ENCODE assay signal across 13 cellular contexts in genomic region chr2:159073256-159073655, GRCh38.
DNase-seq lines count a peak whose midpoint lies in the region; ATAC-seq and TF ChIP-seq lines count a peak whose summit lies in the region.
"Had no signal": no experiment of that assay in that cellular context is flagged by ENCODE, and none has a peak within 500 bp of the region (broad histone marks: within the 10 kb centered on the region; RNA-seq: fewer than 3 reads in every experiment).

No MANE protein-coding gene starts in this region.

- no peaks in the 10 kb centered on the region for H3K27me3 ChIP-seq in esophagus squamous epithelium
- no peaks in the 10 kb centered on the region for H3K27me3 ChIP-seq in right atrium auricular region

- no peak overlapping the region for H3K4me3 ChIP-seq in esophagus squamous epithelium
- no peak overlapping the region for H3K4me3 ChIP-seq in right atrium auricular region
- H3K4me3 ChIP-seq: skin epidermis had no signal

- H3K4me1 ChIP-seq in esophagus squamous epithelium (peaks cover 12 to 90% (median 20%) of the 10 kb centered on the region in 3 donors), right atrium auricular region (peaks cover 0 to 58% of the 10 kb centered on the region in 2 donors)

- WGBS in esophagus squamous epithelium, 2 donors: 32 to 47% methylated on average over 2 of the region's 2 CpGs

- H3K36me3 ChIP-seq in esophagus squamous epithelium (no peaks in the 10 kb centered on the region), right atrium auricular region (no peaks in the 10 kb centered on the region)

- intact Hi-C loops in esophagus squamous epithelium (cut with DNase I): no loop called here

- DNase-seq in EL (peak; percentile 47), amniotic epithelial cell (ENCODE audit: low read depth) (peak; percentile 59), esophagus squamous epithelium (lab: John Stamatoyannopoulos, UW) (no peak), omental fat pad (ENCODE audit: low spot score) (no peak), RKO (ENCODE audit: low spot score) (no peak), right atrium auricular region (ENCODE audit: low spot score) (no peak), NCI-H524 (lab: John Stamatoyannopoulos, UW) (no peak)
- DNase-seq: activated CD4-positive, CD25-positive, alpha-beta regulatory T cell treated with anti-CD3 and anti-CD28 coated beads, Interleukin-2, amount 50 U/mL, for 72 hours; NCI-H1417 treated with DMSO at 0.1 percent for 48 hours; NCI-H510A treated with DMSO at 0.1 percent for 48 hours; T-helper 17 cell had no signal

- ATAC-seq in omental fat pad (ENCODE audit: low FRiP score): peak; percentile 27
- no peak for ATAC-seq in HG03097 (IDR thresholded peaks at IDR 0.05; ENCODE audit: low FRiP score, unreplicated experiment)
- ATAC-seq: T-helper 17 cell had no signal

- TF ChIP-seq POLR2A in esophagus squamous epithelium (IDR thresholded peaks at IDR 0.05): no peak

- TF ChIP-seq CTCF in esophagus squamous epithelium (IDR thresholded peaks at IDR 0.05) (no peak), omental fat pad (IDR thresholded peaks at IDR 0.05) (no peak), right atrium auricular region (IDR thresholded peaks at IDR 0.05) (no peak)

- H3K9me3 ChIP-seq in esophagus squamous epithelium (no peaks in the 10 kb centered on the region), right atrium auricular region (no peaks in the 10 kb centered on the region)

- peak overlapping the region; percentile 63 to 86 (median 72) for H3K27ac ChIP-seq in esophagus squamous epithelium
- peak overlapping the region in 1 of 2 donors; percentile 30 for H3K27ac ChIP-seq in right atrium auricular region

Comparison
In these comparisons a context has a peak if more than half of its experiments do, and no peak if none do; other contexts are left out.
1. DNase-seq: peak in EL (single experiment) and amniotic epithelial cell (single experiment); none in esophagus squamous epithelium (single experiment), omental fat pad (single experiment), RKO (single experiment), right atrium auricular region (single experiment) and NCI-H524 (0 of 2).